ENCODE assay signal across 1 cellular context in genomic region chr1:1374068-1374860, GRCh38.
TF ChIP-seq lines count a peak whose summit lies in the region.

No MANE protein-coding gene starts in this region.

TF ChIP-seq in GM12878, 131 proteins besides CTCF, POLR2A, EP300 and RAD21:
- TF ChIP-seq ETV6 (conservative IDR thresholded peaks at IDR 0.05 in 1 of 2, IDR thresholded peaks at IDR 0.05 in 1 of 2; ENCODE audit: borderline replicate concordance in 1 of 2, low read depth in 1 of 2) (no peak), SREBF1 (IDR thresholded peaks at IDR 0.05; ENCODE audit: low read length) (no peak), IRF4 (IDR thresholded peaks at IDR 0.05; ENCODE audit: low read depth, low read length) (no peak), MEF2B (IDR thresholded peaks at IDR 0.05; ENCODE audit: partially characterized antibody, poor library complexity, severe bottlenecking) (peak; percentile 71), KAT2A (conservative IDR thresholded peaks at IDR 0.05; ENCODE audit: control insufficient read depth, low read depth, low read length) (no peak), CREM (IDR thresholded peaks at IDR 0.05; ENCODE audit: low read depth) (no peak), LARP7 (IDR thresholded peaks at IDR 0.05) (no peak), SIX5 (IDR thresholded peaks at IDR 0.05; ENCODE audit: low read depth, low read length, severe bottlenecking) (no peak), ASH2L (IDR thresholded peaks at IDR 0.05; ENCODE audit: borderline replicate concordance, low read depth) (no peak), HCFC1 (IDR thresholded peaks at IDR 0.05; ENCODE audit: low read length) (no peak), ZBED1 (IDR thresholded peaks at IDR 0.05; ENCODE audit: borderline replicate concordance) (no peak), POLR2AphosphoS5 (IDR thresholded peaks at IDR 0.05; ENCODE audit: low read length) (0 out of 2 replicates have a peak, but pooled peaks have one; percentile 4), BACH1 (IDR thresholded peaks at IDR 0.05; ENCODE audit: borderline replicate concordance) (no peak), EGR1 (IDR thresholded peaks at IDR 0.05; ENCODE audit: borderline replicate concordance in 1 of 2, low read depth in 2 of 2, low read length in 2 of 2) (0 out of 3 replicates have a peak, but pooled peaks of 1 of the 2 experiments have one; percentile 25)
- TF ChIP-seq, protein P1, sequence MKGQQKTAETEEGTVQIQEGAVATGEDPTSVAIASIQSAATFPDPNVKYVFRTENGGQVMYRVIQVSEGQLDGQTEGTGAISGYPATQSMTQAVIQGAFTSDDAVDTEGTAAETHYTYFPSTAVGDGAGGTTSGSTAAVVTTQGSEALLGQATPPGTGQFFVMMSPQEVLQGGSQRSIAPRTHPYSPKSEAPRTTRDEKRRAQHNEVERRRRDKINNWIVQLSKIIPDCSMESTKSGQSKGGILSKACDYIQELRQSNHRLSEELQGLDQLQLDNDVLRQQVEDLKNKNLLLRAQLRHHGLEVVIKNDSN (IDR thresholded peaks at IDR 0.05; ENCODE audit: borderline replicate concordance, extremely low read length, insufficient read depth, low read depth, low read length), result no peak
